Comparison of ENCODE assay signal across 22 cellular contexts in genomic region chr2:131658769-131659131, GRCh38.
DNase-seq lines count a peak whose midpoint lies in the region; ATAC-seq, FAIRE-seq and TF ChIP-seq lines count a peak whose summit lies in the region.
"Had no signal": no experiment of that assay in that cellular context is flagged by ENCODE, and none has a peak within 500 bp of the region (broad histone marks: within the 10 kb centered on the region; RNA-seq: fewer than 3 reads in every experiment).

No MANE protein-coding gene starts in this region.

- H3K9me3 ChIP-seq in H1 (ENCODE audit: insufficient read depth in 2 of 2, low read depth in 1 of 2, low read length in 1 of 2) (peaks cover 0 to 20% of the 10 kb centered on the region in 2 experiments; a peak in 1 of 4 replicates), HepG2 (ENCODE audit: low read length) (no peaks in the 10 kb centered on the region), osteoblast (ENCODE audit: low read depth, low read length) (no peaks in the 10 kb centered on the region), testis (no peaks in the 10 kb centered on the region)
- H3K9me3 ChIP-seq: BE2C had no signal

- no peak overlapping the region for H3K9ac ChIP-seq in H1 (replicated peaks in 1 of 4; ENCODE audit: extremely low read depth in 1 of 4, low read depth in 3 of 4, low read length in 3 of 4)
- H3K9ac ChIP-seq in HepG2 (ENCODE audit: insufficient read depth, low read depth, low read length): no peak overlapping the region
- H3K9ac ChIP-seq in mesendoderm (ENCODE audit: low read length): no peak overlapping the region

- H2BK15ac ChIP-seq in H1 (ENCODE audit: low read length) (no peak overlapping the region), mesendoderm (replicated peaks; ENCODE audit: low read depth) (no peak overlapping the region)

- H4K20me1 ChIP-seq in H1 (replicated peaks in 1 of 2; ENCODE audit: control insufficient read depth in 1 of 2, insufficient read depth in 2 of 2, low read length in 2 of 2): no peaks in the 10 kb centered on the region
- no peaks in the 10 kb centered on the region for H4K20me1 ChIP-seq in HepG2 (ENCODE audit: insufficient read depth, low read length)
- H4K20me1 ChIP-seq in osteoblast (ENCODE audit: insufficient read depth, low read length): no peaks in the 10 kb centered on the region

- H3K4me2 ChIP-seq in H1 (ENCODE audit: insufficient read depth in 1 of 2, low read depth in 2 of 2, low read length in 2 of 2): no peak overlapping the region
- H3K4me2 ChIP-seq in HepG2 (ENCODE audit: low read depth, low read length): no peak overlapping the region
- no peak overlapping the region for H3K4me2 ChIP-seq in osteoblast (ENCODE audit: insufficient read depth, low read length)
- H3K4me2 ChIP-seq in mesendoderm (ENCODE audit: low read length): no peak overlapping the region

- no peaks in the 10 kb centered on the region for H3K23me2 ChIP-seq in H1 (ENCODE audit: low read depth, low read length)

- TF ChIP-seq POLR2A in H1 (IDR thresholded peaks at IDR 0.05; ENCODE audit: control extremely low read depth in 1 of 2, low read depth in 2 of 2, low read length in 2 of 2): no peak
- no peak for TF ChIP-seq POLR2A in HepG2 (IDR thresholded peaks at IDR 0.05; ENCODE audit: insufficient read depth in 1 of 2, low read depth in 2 of 2, low read length in 2 of 2)
- TF ChIP-seq POLR2A in testis (IDR thresholded peaks at IDR 0.05): no peak

- peak; percentile 23; the same call in 1 of the 3 replicates for ATAC-seq in HepG2
- ATAC-seq: GM12878 had no signal

- H2BK5ac ChIP-seq in H1 (ENCODE audit: low read depth, low read length) (no peak overlapping the region), mesendoderm (ENCODE audit: low read length) (no peak overlapping the region)

- TF ChIP-seq CTCF in H1 (IDR thresholded peaks at IDR 0.05; ENCODE audit: control extremely low read depth in 1 of 3, insufficient read depth in 1 of 3, low read depth in 1 of 3, low read length in 3 of 3): no peak
- no peak for TF ChIP-seq CTCF in HepG2 (CRISPR knock-in tag; IDR thresholded peaks at IDR 0.05)
- no peak for TF ChIP-seq CTCF in osteoblast (IDR thresholded peaks at IDR 0.05; ENCODE audit: extremely low read depth, low read depth, low read length)
- TF ChIP-seq CTCF in testis (IDR thresholded peaks at IDR 0.05): no peak

- H3K14ac ChIP-seq in H1 (ENCODE audit: insufficient read length): no peak overlapping the region

- H3K79me1 ChIP-seq in H1 (ENCODE audit: low read depth, low read length): no peaks in the 10 kb centered on the region
- no peaks in the 10 kb centered on the region for H3K79me1 ChIP-seq in mesendoderm (ENCODE audit: low read length)

- H2AFZ ChIP-seq in H1 (ENCODE audit: low read length): no peak overlapping the region
- no peak overlapping the region for H2AFZ ChIP-seq in HepG2 (ENCODE audit: low read length)
- peak overlapping the region; percentile 29 for H2AFZ ChIP-seq in osteoblast (ENCODE audit: low read length)

- CTCF ChIA-PET in H1 (lab: Charles Lee; ENCODE audit: partially characterized antibody): interaction anchor here (1.4 kb wide), 1 partner anchor 24 kb away, joined by 5 read pairs; no protein-coding TSS in a partner anchor
- CTCF ChIA-PET in HepG2 (lab: Yijun Ruan, JAX; ENCODE audit: low intra/inter-chr PET ratio, low total read pairs): no interaction called here

- no peak overlapping the region for H2BK12ac ChIP-seq in H1 (ENCODE audit: low read depth, low read length)

- no peak overlapping the region for H3K4ac ChIP-seq in H1 (replicated peaks; ENCODE audit: insufficient read length, low read depth, low read length)
- no peak overlapping the region for H3K4ac ChIP-seq in mesendoderm (ENCODE audit: low read depth, low read length)

- TF ChIP-seq RAD21 in H1 (IDR thresholded peaks at IDR 0.05 in 1 of 2, conservative IDR thresholded peaks at IDR 0.05 in 1 of 2; ENCODE audit: low read depth in 2 of 2, low read length in 2 of 2) (no peak), HepG2 (CRISPR knock-in tag; IDR thresholded peaks at IDR 0.05) (no peak)

- H3K23ac ChIP-seq in H1 (ENCODE audit: insufficient read length): no peak overlapping the region
- H3K23ac ChIP-seq in mesendoderm (ENCODE audit: low read length): no peak overlapping the region

- intact Hi-C loops in HepG2 (cut with micrococcal nuclease; ENCODE audit: unreplicated experiment): no loop called here
- intact Hi-C loops in testis (cut with DNase I; ENCODE audit: low total_unique reads): no loop called here

- WGBS in H1 (ENCODE audit: extremely low coverage in 1 of 2, insufficient coverage in 1 of 2, insufficient read length in 1 of 2, insufficient replicate concordance in 2 of 2, low coverage in 1 of 2, low lambda C conversion rate in 2 of 2, missing lambda C conversion rate in 1 of 2), 2 experiments: 95% methylated on average over 11 of the region's 16 CpGs; no CpG with 5 or more reads in 1 of the 2 experiments
- WGBS in HepG2 (ENCODE audit: low lambda C conversion rate): 47% methylated on average over 14 of the region's 16 CpGs
- 48 to 83% methylated on average over 6 to 16 of the region's 16 CpGs for WGBS in testis, 2 donors
- WGBS in mesendoderm (ENCODE audit: extremely low coverage, insufficient coverage, low lambda C conversion rate): no CpG with 5 or more reads among the region's 16 CpGs

- H2AK5ac ChIP-seq in H1 (ENCODE audit: low read depth, low read length) (no peak overlapping the region), mesendoderm (ENCODE audit: low read length) (no peak overlapping the region)

- no TSS peak for BruUV-seq in HepG2 (replicated peaks; lab: Mats Ljungman, UMichigan)

- H3K4me1 ChIP-seq in H1 (replicated peaks in 1 of 4; ENCODE audit: control insufficient read depth in 3 of 4, insufficient read depth in 4 of 4, low read length in 3 of 4) (no peaks in the 10 kb centered on the region), HepG2 (ENCODE audit: insufficient read depth, low read length) (no peaks in the 10 kb centered on the region), osteoblast (ENCODE audit: insufficient read depth, low read length) (peaks cover 17% of the 10 kb centered on the region), testis (peaks cover 29% of the 10 kb centered on the region), mesendoderm (ENCODE audit: control insufficient read depth, low read depth, low read length) (no peaks in the 10 kb centered on the region)
- H3K4me1 ChIP-seq: BE2C had no signal

- POLR2A ChIA-PET in H1 (lab: Charles Lee; ENCODE audit: partially characterized antibody) (no interaction called here), HepG2 (lab: Yijun Ruan, JAX) (no interaction called here)

- in situ Hi-C loops in HepG2 (cut with HindIII; ENCODE audit: extremely low pct_ligation_motif_present, low pct_unique_long_range_greater_than_20kb): loop anchor here (25.0 kb wide), 2 partner anchors 246 to 496 kb away; no protein-coding TSS in a partner anchor

- H4K8ac ChIP-seq in H1 (ENCODE audit: extremely low read depth, insufficient read depth, low read length) (0 out of 2 replicates have a peak overlapping the region, but pooled peaks have one; percentile 68), mesendoderm (ENCODE audit: low read depth, low read length) (no peak overlapping the region)

- no peaks in the 10 kb centered on the region for H3K79me2 ChIP-seq in H1 (ENCODE audit: control insufficient read depth in 1 of 2, insufficient read depth in 2 of 2, low read length in 2 of 2)
- no peaks in the 10 kb centered on the region for H3K79me2 ChIP-seq in HepG2 (ENCODE audit: insufficient read depth, low read length)
- no peaks in the 10 kb centered on the region for H3K79me2 ChIP-seq in osteoblast (ENCODE audit: insufficient read depth, low read length)
- H3K79me2 ChIP-seq in mesendoderm (ENCODE audit: control insufficient read depth, insufficient read depth, low read length): no peaks in the 10 kb centered on the region

- no peak overlapping the region for H3K4me3 ChIP-seq in H1 (ENCODE audit: extremely low read depth in 1 of 4, insufficient read depth in 2 of 4, low read depth in 3 of 4, low read length in 4 of 4)
- H3K4me3 ChIP-seq in HepG2 (replicated peaks in 1 of 3; ENCODE audit: insufficient read depth in 1 of 3, low read depth in 2 of 3, low read length in 3 of 3): no peak overlapping the region
- no peak overlapping the region for H3K4me3 ChIP-seq in osteoblast (ENCODE audit: insufficient read depth, low read length)
- no peak overlapping the region for H3K4me3 ChIP-seq in testis
- no peak overlapping the region for H3K4me3 ChIP-seq in mesendoderm (ENCODE audit: low read length)
- H3K4me3 ChIP-seq: GM12878 had no signal

- H4K5ac ChIP-seq in H1 (ENCODE audit: insufficient read length, low read depth, low read length) (no peak overlapping the region), mesendoderm (ENCODE audit: low read length) (no peak overlapping the region)

- no peak overlapping the region for H2BK20ac ChIP-seq in H1 (ENCODE audit: low read length)

- H2BK120ac ChIP-seq in H1 (replicated peaks; ENCODE audit: low read depth, low read length): no peak overlapping the region
- H2BK120ac ChIP-seq in mesendoderm (ENCODE audit: low read depth, low read length): no peak overlapping the region

- H3K27me3 ChIP-seq in H1 (replicated peaks in 1 of 4; ENCODE audit: control insufficient read depth in 3 of 4, extremely low read depth in 1 of 4, insufficient read depth in 3 of 4, low read length in 3 of 4): no peaks in the 10 kb centered on the region
- H3K27me3 ChIP-seq in HepG2 (ENCODE audit: control insufficient read depth in 1 of 2, insufficient read depth in 2 of 2, low read length in 2 of 2): 0 out of 5 replicates have a peak, but pooled peaks cover 0 to 3% of the 10 kb centered on the region in 2 experiments
- H3K27me3 ChIP-seq in osteoblast (ENCODE audit: insufficient read depth, low read length): peaks cover 4% of the 10 kb centered on the region
- no peaks in the 10 kb centered on the region for H3K27me3 ChIP-seq in testis
- no peaks in the 10 kb centered on the region for H3K27me3 ChIP-seq in mesendoderm (ENCODE audit: insufficient read depth, low read length, poor library complexity)
- H3K27me3 ChIP-seq: BE2C had no signal

- H3K36me3 ChIP-seq in H1 (ENCODE audit: control insufficient read depth in 2 of 4, insufficient read depth in 4 of 4, low read length in 3 of 4) (no peaks in the 10 kb centered on the region), HepG2 (replicated peaks in 1 of 2; ENCODE audit: control insufficient read depth in 1 of 2, insufficient read depth in 2 of 2, low read length in 2 of 2) (no peaks in the 10 kb centered on the region), osteoblast (ENCODE audit: insufficient read depth, low read length) (no peaks in the 10 kb centered on the region), testis (ENCODE audit: low read depth, missing control alignments) (no peaks in the 10 kb centered on the region), mesendoderm (ENCODE audit: control insufficient read depth, insufficient read depth, low read length) (no peaks in the 10 kb centered on the region)
- H3K36me3 ChIP-seq: BE2C had no signal

- no peak overlapping the region for H3K27ac ChIP-seq in H1 (ENCODE audit: low read depth, low read length)
- H3K27ac ChIP-seq in HepG2 (ENCODE audit: extremely low read length, insufficient read depth, low read length): no peak overlapping the region
- no peak overlapping the region for H3K27ac ChIP-seq in osteoblast (ENCODE audit: low read depth, low read length)
- H3K27ac ChIP-seq in testis: peak overlapping the region; percentile 65 to 76
- H3K27ac ChIP-seq in mesendoderm (ENCODE audit: low read depth, low read length): no peak overlapping the region
- H3K27ac ChIP-seq in caudate nucleus (ENCODE audit: low read depth, low read length): no peak overlapping the region
- H3K27ac ChIP-seq: HL-60 had no signal

- H3K56ac ChIP-seq in H1 (replicated peaks; ENCODE audit: insufficient read length, low read depth, low read length): no peak overlapping the region
- no peak overlapping the region for H3K56ac ChIP-seq in mesendoderm (ENCODE audit: low read length)

- H3K18ac ChIP-seq in H1 (ENCODE audit: extremely low read depth, low read length) (no peak overlapping the region), mesendoderm (ENCODE audit: low read length) (no peak overlapping the region)

- no peak for FAIRE-seq in H1 (lab: Jason Lieb, UNC)
- no peak for FAIRE-seq in HepG2 (lab: Jason Lieb, UNC)
- FAIRE-seq: A204.1, GM12878 had no signal

- no peak overlapping the region for H4K91ac ChIP-seq in H1 (replicated peaks; ENCODE audit: insufficient read length, low read length)

- TF ChIP-seq EP300 in H1 (IDR thresholded peaks at IDR 0.05; ENCODE audit: borderline replicate concordance in 1 of 2, low read depth in 2 of 2, low read length in 2 of 2) (no peak), HepG2 (IDR thresholded peaks at IDR 0.05; ENCODE audit: low read depth in 2 of 2, low read length in 2 of 2) (no peak), HepG2 (CRISPR knock-in tag; IDR thresholded peaks at IDR 0.05; ENCODE audit: borderline replicate concordance) (no peak)

- DNase-seq in H1 (ENCODE audit: low read depth in 1 of 2, low spot score in 2 of 2) (no peak), HepG2 (ENCODE audit: low spot score) (no peak), osteoblast (ENCODE audit: insufficient read length, low spot score, missing footprints) (no peak), testis (no peak), mesendoderm (no peak), caudate nucleus (lab: John Stamatoyannopoulos, UW) (no peak)
- DNase-seq: ACHN; BE2C; C1 segment of cervical spinal cord; CD4-positive, CD25-positive, alpha-beta regulatory T cell; CD8-positive, alpha-beta memory T cell; COR-L47; DMS 273 treated with DMSO at 0.1 percent for 48 hours; DMS53; DND-41; EL; GOT3; H9; IMR-90 had no signal

Comparison
In these comparisons a context has a peak if more than half of its experiments do, and no peak if none do; other contexts are left out.
1. H3K27ac ChIP-seq: peak in testis (2 of 2); none in H1 (single experiment), HepG2 (single experiment), osteoblast (single experiment), mesendoderm (single experiment) and caudate nucleus (single experiment).